In genomic region chr12:111586986-111587385, GRCh38 we compare ENCODE assay signal across 19 cellular contexts. TPM values are rescaled to one million over a fixed set of nuclear protein-coding genes. Genes with fewer than 3 reads are reported as not detected.
A peak's percentile ranks its signal among the peaks of the same experiment; 100 is the strongest.
DNase-seq lines count a peak whose midpoint lies in the region; ATAC-seq, FAIRE-seq and TF ChIP-seq lines count a peak whose summit lies in the region.
"Had no signal": no experiment of that assay in that cellular context is flagged by ENCODE, and none has a peak within 500 bp of the region (broad histone marks: within the 10 kb centered on the region; RNA-seq: fewer than 3 reads in every experiment).

No MANE protein-coding gene starts in this region.

- peaks cover 97% of the 10 kb centered on the region for H4K20me1 ChIP-seq in IMR-90 (ENCODE audit: insufficient read depth, low read length)
- H4K20me1 ChIP-seq in GM12878 (ENCODE audit: control insufficient read depth, insufficient read depth): no peaks in the 10 kb centered on the region
- H4K20me1 ChIP-seq in hepatocyte (ENCODE audit: insufficient read depth, poor library complexity, severe bottlenecking): peaks cover 99% of the 10 kb centered on the region

- H3K23ac ChIP-seq in IMR-90 (ENCODE audit: low read depth, low read length): no peak overlapping the region

- H3K79me2 ChIP-seq in GM12878 (ENCODE audit: control insufficient read depth, insufficient read depth, low read length): peaks cover 52% of the 10 kb centered on the region
- peaks cover 100% of the 10 kb centered on the region for H3K79me2 ChIP-seq in hepatocyte

- no peak overlapping the region for H2BK15ac ChIP-seq in IMR-90 (ENCODE audit: low read depth, low read length)

- RAD21 ChIA-PET in GM12878 (lab: Charles Lee; ENCODE audit: unreplicated experiment): interaction anchor here (0.6 kb wide), 1 partner anchor 511 kb away, joined by 3 read pairs; no protein-coding TSS in a partner anchor

- no CpG with 5 or more reads among the region's 4 CpGs for WGBS in IMR-90 (ENCODE audit: extremely low coverage in 2 of 2, insufficient read length in 1 of 2), 2 experiments
- WGBS in GM12878 (ENCODE audit: insufficient coverage, insufficient replicate concordance, low lambda C conversion rate, missing lambda C conversion rate): 92% methylated on average over 4 of the region's 4 CpGs
- WGBS in hepatocyte (ENCODE audit: low lambda C conversion rate, missing lambda C conversion rate): 77% methylated on average over 4 of the region's 4 CpGs

- dilution Hi-C loops in IMR-90 (cut with HindIII; ENCODE audit: low sequenced_read_pairs, unreplicated experiment): no loop called here

- no peak overlapping the region for H2AK5ac ChIP-seq in IMR-90 (ENCODE audit: low read depth, low read length)

- no TSS peak for BruUV-seq in IMR-90 (replicated peaks; lab: Mats Ljungman, UMichigan)
- BruUV-seq in GM12878 (replicated peaks; lab: Mats Ljungman, UMichigan): TSS peak; percentile 24

- in situ Hi-C loops in IMR-90 (cut with MboI; ENCODE audit: low sequenced_read_pairs): no loop called here
- in situ Hi-C loops in GM12878 (cut with MboI): no loop called here

- TF ChIP-seq RAD21 in IMR-90 (IDR thresholded peaks at IDR 0.05; ENCODE audit: low read length) (no peak), GM12878 (IDR thresholded peaks at IDR 0.05; ENCODE audit: insufficient read depth, low read depth, low read length) (no peak)

- no peak overlapping the region for H3K4ac ChIP-seq in IMR-90 (ENCODE audit: low read depth, low read length)

- no peak overlapping the region for H4K8ac ChIP-seq in IMR-90 (ENCODE audit: low read depth in 2 of 2, low read length in 2 of 2)

- no peak overlapping the region for H2AK9ac ChIP-seq in IMR-90 (replicated peaks; ENCODE audit: low read depth, low read length, poor library complexity)

- peaks cover 9% of the 10 kb centered on the region; the same call in 1 of the 2 replicates for H3K4me1 ChIP-seq in IMR-90 (ENCODE audit: control insufficient read depth, insufficient read depth, low read length)
- H3K4me1 ChIP-seq in GM12878 (ENCODE audit: control insufficient read depth, insufficient read depth, low read length): no peaks in the 10 kb centered on the region; the same call in 1 of the 2 replicates
- H3K4me1 ChIP-seq in hepatocyte (ENCODE audit: insufficient read depth): peaks cover 13% of the 10 kb centered on the region
- H3K4me1 ChIP-seq: BLaER1, HAP-1 had no signal

- TF ChIP-seq POLR2A in IMR-90 (IDR thresholded peaks at IDR 0.05; ENCODE audit: low read depth, low read length) (no peak), GM12878 (IDR thresholded peaks at IDR 0.05; ENCODE audit: low read depth, low read length) (no peak)

- no peak overlapping the region for H2AFZ ChIP-seq in IMR-90 (replicated peaks; ENCODE audit: low read length, poor library complexity)
- no peak overlapping the region for H2AFZ ChIP-seq in GM12878 (ENCODE audit: control insufficient read depth, low read depth, low read length)
- no peak overlapping the region for H2AFZ ChIP-seq in hepatocyte

- no peak overlapping the region for H4K5ac ChIP-seq in IMR-90 (ENCODE audit: low read depth, low read length)

- no peak for TF ChIP-seq EP300 in GM12878 (IDR thresholded peaks at IDR 0.05; ENCODE audit: borderline replicate concordance in 1 of 2, control insufficient read depth in 1 of 2, low read depth in 2 of 2, low read length in 2 of 2)

- H3K79me1 ChIP-seq in IMR-90 (ENCODE audit: low read depth in 1 of 2, low read length in 2 of 2): peaks cover 0 to 63% of the 10 kb centered on the region in 2 experiments; a peak in 2 of 4 replicates

- H3K9me3 ChIP-seq in IMR-90 (ENCODE audit: control insufficient read depth, insufficient read depth, low read length) (no peaks in the 10 kb centered on the region), GM12878 (replicated peaks; ENCODE audit: control insufficient read depth, insufficient read depth, low read length) (no peaks in the 10 kb centered on the region), hepatocyte (ENCODE audit: low read depth) (no peaks in the 10 kb centered on the region)
- H3K9me3 ChIP-seq: BLaER1, HAP-1 had no signal

- H3K56ac ChIP-seq in IMR-90 (ENCODE audit: extremely low read depth, insufficient read depth, low read length): no peak overlapping the region

- FAIRE-seq in GM12878 (lab: Jason Lieb, UNC): no peak
- FAIRE-seq: GM18507, GM19239, H1 had no signal

- H3K9ac ChIP-seq in IMR-90 (ENCODE audit: low read depth, low read length) (peak overlapping the region; percentile 38; the same call in 1 of the 2 replicates), GM12878 (ENCODE audit: control insufficient read depth, insufficient read depth, low read length) (no peak overlapping the region)
- H3K9ac ChIP-seq: BLaER1 had no signal

- H3K9me2 ChIP-seq in hepatocyte (replicated peaks; ENCODE audit: insufficient read depth): no peaks in the 10 kb centered on the region

- no peak overlapping the region for H2BK20ac ChIP-seq in IMR-90 (ENCODE audit: low read depth, low read length)

- peak overlapping the region; percentile 73; the same call in 1 of the 2 replicates for H3K27ac ChIP-seq in IMR-90 (ENCODE audit: insufficient read depth, low read length)
- no peak overlapping the region for H3K27ac ChIP-seq in GM12878 (ENCODE audit: control insufficient read depth, insufficient read depth)
- no peak overlapping the region for H3K27ac ChIP-seq in hepatocyte
- H3K27ac ChIP-seq: BLaER1, HL-60 had no signal

- H2BK5ac ChIP-seq in IMR-90 (ENCODE audit: low read depth, low read length, poor library complexity, severe bottlenecking): no peak overlapping the region

- no peak overlapping the region; the same call in 1 of the 2 replicates for H3K18ac ChIP-seq in IMR-90 (ENCODE audit: low read depth, low read length)

- H3K9me1 ChIP-seq in IMR-90 (ENCODE audit: insufficient read depth, low read length): peaks cover 35% of the 10 kb centered on the region

- no peaks in the 10 kb centered on the region for H3K36me3 ChIP-seq in IMR-90 (ENCODE audit: control insufficient read depth, insufficient read depth, low read length)
- H3K36me3 ChIP-seq in GM12878 (ENCODE audit: control insufficient read depth in 2 of 2, insufficient read depth in 2 of 2, low read length in 1 of 2): peaks cover 0 to 3% of the 10 kb centered on the region in 2 experiments; a peak in 1 of 4 replicates
- H3K36me3 ChIP-seq in hepatocyte (replicated peaks; ENCODE audit: insufficient read depth, low read depth): no peaks in the 10 kb centered on the region
- H3K36me3 ChIP-seq: HAP-1 had no signal

- intact Hi-C loops in IMR-90 (cut with micrococcal nuclease): no loop called here
- intact Hi-C loops in GM12878 (cut with micrococcal nuclease; ENCODE audit: unreplicated experiment): no loop called here

- H4K91ac ChIP-seq in IMR-90 (ENCODE audit: insufficient read depth, low read depth, low read length): no peak overlapping the region

- DNase-seq in IMR-90 (no peak), GM12878 (ENCODE audit: low read depth, low spot score) (no peak), hepatocyte (ENCODE audit: low spot score) (no peak), mesenteric fat pad (ENCODE audit: low spot score) (peak; percentile 2), COR-L47 (lab: John Stamatoyannopoulos, UW) (no peak), KG1 (lab: John Stamatoyannopoulos, UW) (no peak), GM19238 (ENCODE audit: insufficient read length, low spot score) (no peak)
- DNase-seq: 8988T, AML-193, Calu3, DMS 273 treated with DMSO at 0.1 percent for 48 hours, HFFc6 had no signal

- no peak overlapping the region for H2BK120ac ChIP-seq in IMR-90 (ENCODE audit: low read depth, low read length)

- H3K4me2 ChIP-seq in IMR-90 (ENCODE audit: low read depth, low read length) (peak overlapping the region; percentile 54; the same call in 1 of the 2 replicates), GM12878 (ENCODE audit: control insufficient read depth, insufficient read depth) (no peak overlapping the region), hepatocyte (peak overlapping the region; percentile 1)
- H3K4me2 ChIP-seq: BLaER1 had no signal

- no peaks in the 10 kb centered on the region for H3K27me3 ChIP-seq in IMR-90 (ENCODE audit: control insufficient read depth, insufficient read depth, low read length)
- H3K27me3 ChIP-seq in GM12878 (replicated peaks in 1 of 2; ENCODE audit: control insufficient read depth in 2 of 2, insufficient read depth in 2 of 2, low read length in 1 of 2): no peaks in the 10 kb centered on the region
- H3K27me3 ChIP-seq in hepatocyte: no peaks in the 10 kb centered on the region
- H3K27me3 ChIP-seq: BLaER1 had no signal

- no peak for ATAC-seq in IMR-90 (ENCODE audit: low read depth)
- ATAC-seq in GM12878: no peak
- ATAC-seq in GM21447 (IDR thresholded peaks at IDR 0.05; ENCODE audit: unreplicated experiment): no peak

- H3K14ac ChIP-seq in IMR-90 (replicated peaks; ENCODE audit: low read depth, low read length): no peak overlapping the region

- TF ChIP-seq CTCF in IMR-90 (conservative IDR thresholded peaks at IDR 0.05; ENCODE audit: low read depth, low read length) (no peak), GM12878 (IDR thresholded peaks at IDR 0.05 in 2 of 3, conservative IDR thresholded peaks at IDR 0.05 in 1 of 3; ENCODE audit: control insufficient read depth in 2 of 3, extremely low read depth in 1 of 3, insufficient read depth in 1 of 3, low read depth in 3 of 3, low read length in 3 of 3) (no peak), hepatocyte (IDR thresholded peaks at IDR 0.05; ENCODE audit: poor library complexity) (no peak)

- POLR2A ChIA-PET in IMR-90 (lab: Charles Lee; ENCODE audit: unreplicated experiment) (no interaction called here), GM12878 (lab: Charles Lee) (interaction anchor here (0.6 to 0.7 kb wide), 2 partner anchors 18 to 72 kb away, joined by 3 to 4 read pairs; no protein-coding TSS in a partner anchor)

- CTCF ChIA-PET in IMR-90 (lab: Yijun Ruan, JAX) (no interaction called here), GM12878 (lab: Yijun Ruan, JAX) (no interaction called here)

- SMC1A ChIA-PET in GM12878 (lab: Charles Lee; ENCODE audit: uncharacterized antibody, unreplicated experiment): interaction anchor here (1.1 kb wide), 1 partner anchor 190 kb away, joined by 3 read pairs; no protein-coding TSS in a partner anchor

- H3K4me3 ChIP-seq in IMR-90 (ENCODE audit: insufficient read depth, low read depth, low read length) (no peak overlapping the region), GM12878 (no peak overlapping the region), hepatocyte (no peak overlapping the region)
- H3K4me3 ChIP-seq: BLaER1, HAP-1 had no signal

RNA-seq across cellular contexts. Expression of gene ATXN2, which starts 12.1 kb away (rescaled TPM):
- total RNA-seq in IMR-90 (2012; rRNA removed) (12.4 and 20.6 TPM in 2 replicates), GM12878 (2014; rRNA removed) (8.9 and 10.7 TPM in 2 replicates), GM12878 (2014; rRNA removed; fragmentation: Illumina TruSeq; extraction: Trizol) (16.6 and 16.8 TPM in 2 replicates), GM12878 (2021) (28.6 and 31.5 TPM in 2 replicates), hepatocyte (30.4 and 36.9 TPM in 2 replicates), mesenteric fat pad (82.1 TPM)
- polyA plus RNA-seq in IMR-90 (2012; rRNA removed) (63.3 and 66.5 TPM in 2 replicates), GM12878 (2011; rRNA removed) (16.0 and 17.6 TPM in 2 replicates), GM12878 (2014; fragmentation: Illumina TruSeq; extraction: Trizol) (26.3 and 36.3 TPM in 2 replicates), GM12878 (2014; fragmentation: Nextera tagmentation; extraction: Ambion mirVana) (10 to 100 TPM in 1 of 2 experiments, 1 to 10 TPM in 1; 8.8 to 13.3 TPM), GM12878 (2014; rRNA removed) (18.4 and 20.3 TPM in 2 replicates), GM12878 (2016; fragmentation: Nextera tagmentation; extraction: Ambion mirVana) (10 to 100 TPM; 23.4 to 28.5 TPM), hepatocyte (47.9 and 57.8 TPM in 2 replicates)
- polyA plus RNA-seq in IMR-90 (2012; cell fraction: cytosol; rRNA removed): 21.7 and 52.9 TPM in 2 replicates
- 171 and 246 TPM in 2 replicates for polyA plus RNA-seq in IMR-90 (2012; cell fraction: nucleus; rRNA removed; ENCODE audit: low replicate concordance)
- 148 and 149 TPM in 2 replicates for total RNA-seq in GM12878 (2013; cell fraction: nucleolus; rRNA removed)
- 15.5 TPM for polyA plus RNA-seq in GM12878 (2011; ENCODE audit: low read depth)
- polyA plus RNA-seq in GM12878 (2011; cell fraction: cytosol; rRNA removed): 18.0 and 20.6 TPM in 2 replicates
- polyA plus RNA-seq in GM12878 (2011; cell fraction: nucleus; rRNA removed): 80.6 and 88.4 TPM in 2 replicates
- 16.2 and 24.8 TPM in 2 replicates for polyA plus RNA-seq in GM12878 (2012)
- 39.8 and 40.7 TPM in 2 replicates for polyA minus RNA-seq in GM12878 (2011; rRNA and poly(A)+ RNA removed)
- polyA minus RNA-seq in GM12878 (2011; cell fraction: cytosol; rRNA and poly(A)+ RNA removed): 23.0 and 28.3 TPM in 2 replicates
- polyA minus RNA-seq in GM12878 (2011; cell fraction: nucleus; rRNA and poly(A)+ RNA removed): 27.8 and 65.8 TPM in 2 replicates
